In genomic region chr3:9552252-9552999, GRCh38 we compare ENCODE assay signal across 9 cellular contexts. TPM values are rescaled to one million over a fixed set of nuclear protein-coding genes. Genes with fewer than 3 reads are reported as not detected.
DNase-seq lines count a peak whose midpoint lies in the region; ATAC-seq and TF ChIP-seq lines count a peak whose summit lies in the region.
"Had no signal": no experiment of that assay in that cellular context is flagged by ENCODE, and none has a peak within 500 bp of the region (broad histone marks: within the 10 kb centered on the region; RNA-seq: fewer than 3 reads in every experiment).

No MANE protein-coding gene starts in this region.

- H3K4me1 Mint-ChIP-seq in CD4-positive, CD25-positive, alpha-beta regulatory T cell = peaks cover 0 to 7% (median 0%) of the 10 kb centered on the region in 4 donors

- no peak for TF ChIP-seq CTCF in LNCaP clone FGC (IDR thresholded peaks at IDR 0.05; ENCODE audit: control insufficient read depth, extremely low read depth, insufficient read depth)

- H3K27me3 ChIP-seq in CD4-positive, CD25-positive, alpha-beta regulatory T cell (ENCODE audit: control insufficient read depth, insufficient read depth, low read length) = peaks cover 10% of the 10 kb centered on the region
- no peaks in the 10 kb centered on the region for H3K27me3 ChIP-seq in iPS DF 6.9 (ENCODE audit: control insufficient read depth, insufficient read depth, low read length)

- H3K4me3 ChIP-seq in CD4-positive, CD25-positive, alpha-beta regulatory T cell (ENCODE audit: low read depth, low read length) = no peak overlapping the region
- no peak overlapping the region for H3K4me3 ChIP-seq in LNCaP clone FGC (ENCODE audit: low read depth, low read length)
- peak overlapping the region; percentile 91; the same call in 1 of the 2 replicates for H3K4me3 ChIP-seq in iPS DF 6.9 (ENCODE audit: low read length)

- H3K9me3 Mint-ChIP-seq in CD4-positive, CD25-positive, alpha-beta regulatory T cell = peaks cover 0 to 7% (median 4%) of the 10 kb centered on the region in 7 donors

- no peak overlapping the region for H3K4me3 Mint-ChIP-seq in CD4-positive, CD25-positive, alpha-beta regulatory T cell

- H3K9me3 ChIP-seq in CD4-positive, CD25-positive, alpha-beta regulatory T cell (ENCODE audit: control insufficient read depth in 2 of 2, low read length in 2 of 2) = no peaks in the 10 kb centered on the region
- H3K9me3 ChIP-seq in iPS DF 6.9 (ENCODE audit: control insufficient read depth, insufficient read depth, low read length) = no peaks in the 10 kb centered on the region

- H3K4me1 ChIP-seq in CD4-positive, CD25-positive, alpha-beta regulatory T cell (ENCODE audit: control insufficient read depth, insufficient read depth, low read length, poor library complexity, severe bottlenecking) = peaks cover 4% of the 10 kb centered on the region
- peaks cover 3% of the 10 kb centered on the region; the same call in 1 of the 2 replicates for H3K4me1 ChIP-seq in iPS DF 6.9 (ENCODE audit: control insufficient read depth, insufficient read depth, low read length)

- WGBS in iPS DF 6.9 (ENCODE audit: insufficient coverage, insufficient read length) = no CpG with 5 or more reads among the region's 57 CpGs

- no peak overlapping the region for H3K27ac ChIP-seq in CD4-positive, CD25-positive, alpha-beta regulatory T cell (ENCODE audit: insufficient read depth, low read length, poor library complexity, severe bottlenecking)
- H3K27ac ChIP-seq in iPS DF 6.9 (ENCODE audit: low read length) = no peak overlapping the region

- H3K36me3 ChIP-seq in CD4-positive, CD25-positive, alpha-beta regulatory T cell (ENCODE audit: control insufficient read depth, insufficient read depth, low read length) = no peaks in the 10 kb centered on the region
- no peaks in the 10 kb centered on the region for H3K36me3 ChIP-seq in iPS DF 6.9 (ENCODE audit: control insufficient read depth, insufficient read depth, low read length)

- no peaks in the 10 kb centered on the region for H3K36me3 Mint-ChIP-seq in CD4-positive, CD25-positive, alpha-beta regulatory T cell

- no peak for ATAC-seq in CD4-positive, CD25-positive, alpha-beta regulatory T cell (ENCODE audit: low read depth in 2 of 2)
- ATAC-seq in HG03135 (IDR thresholded peaks at IDR 0.05; ENCODE audit: unreplicated experiment) (no peak), HG03196 (IDR thresholded peaks at IDR 0.05; ENCODE audit: unreplicated experiment) (no peak)

- H3K27ac Mint-ChIP-seq in CD4-positive, CD25-positive, alpha-beta regulatory T cell = no peak overlapping the region

- peaks cover 47% of the 10 kb centered on the region for H3K27me3 Mint-ChIP-seq in CD4-positive, CD25-positive, alpha-beta regulatory T cell

- DNase-seq in CD4-positive, CD25-positive, alpha-beta regulatory T cell = peak in 2 of 3 donors; percentile 39 to 42
- DNase-seq in LNCaP clone FGC (ENCODE audit: low read depth) (peak; percentile 23), iPS DF 6.9 (ENCODE audit: low read depth, low spot score) (peak; percentile 83), NCI-H1105 (lab: John Stamatoyannopoulos, UW) (no peak)
- DNase-seq in activated naive CD4-positive, alpha-beta T cell treated with anti-CD3 and anti-CD28 coated beads, Interleukin-2, amount 50 U/mL, for 16 hours = peak; percentile 40
- peak; percentile 34 to 52 for DNase-seq in stimulated activated CD4-positive, alpha-beta T cell treated with anti-CD3 and anti-CD28 coated beads, Interleukin-2, amount 100 ng/mL, for 24 hours

RNA-seq across cellular contexts. Expression of gene LHFPL4, which starts 1.2 kb away (rescaled TPM):
- not detected for total RNA-seq in CD4-positive, CD25-positive, alpha-beta regulatory T cell
- under 1 TPM in 3 of 4 donors, not detected in 1; 0.03 to 0.18 (median 0.13) TPM for polyA plus RNA-seq in CD4-positive, CD25-positive, alpha-beta regulatory T cell
- total RNA-seq: aorta had no signal
